Comparison of ENCODE assay signal across 1 cellular context in genomic region chr16:5033256-5034166, GRCh38.
A peak's percentile ranks its signal among the peaks of the same experiment; 100 is the strongest.
TF ChIP-seq lines count a peak whose summit lies in the region.

NAGPA (minus strand) TSS chr16:5033935; CDS start chr16:5033914, 21 bp downstream.

TF ChIP-seq in K562, 482 proteins besides CTCF, POLR2A, EP300 and RAD21 (continued from another document and continues in another):
- TF ChIP-seq ZNF740 (CRISPR knock-in tag; IDR thresholded peaks at IDR 0.05) (0 out of 2 replicates have a peak, but pooled peaks have one; percentile 32), ZNF740 (tag; IDR thresholded peaks at IDR 0.05) (no peak), SMAD4 (CRISPR knock-in tag; conservative IDR thresholded peaks at IDR 0.05) (0 out of 2 replicates have a peak, but pooled peaks have one; percentile 36), THRB (CRISPR knock-in tag; conservative IDR thresholded peaks at IDR 0.05) (no peak), CTBP1 (IDR thresholded peaks at IDR 0.05; ENCODE audit: borderline replicate concordance) (peak; percentile 66; the same call in 1 of the 2 replicates), MITF (IDR thresholded peaks at IDR 0.05) (0 out of 2 replicates have a peak, but pooled peaks have one; percentile 41), ZNF785 (CRISPR knock-in tag; IDR thresholded peaks at IDR 0.05) (no peak), LEF1 (IDR thresholded peaks at IDR 0.05) (peak; percentile 23; the same call in 1 of the 2 replicates), BRD9 (IDR thresholded peaks at IDR 0.05; ENCODE audit: low read depth, partially characterized antibody) (no peak), NCOA2 (IDR thresholded peaks at IDR 0.05; ENCODE audit: partially characterized antibody in 2 of 2) (no peak), STAT5B (CRISPR knock-in tag; IDR thresholded peaks at IDR 0.05) (no peak), CHD1 (IDR thresholded peaks at IDR 0.05; ENCODE audit: low read length) (no peak), ZC3H4 (CRISPR knock-in tag; IDR thresholded peaks at IDR 0.05; ENCODE audit: borderline replicate concordance) (no peak), CBX2 (IDR thresholded peaks at IDR 0.05; ENCODE audit: insufficient read depth, low read length, poor library complexity, severe bottlenecking) (no peak), RBM14 (IDR thresholded peaks at IDR 0.05; ENCODE audit: borderline replicate concordance, insufficient read depth, low read depth, low read length) (no peak), POLR2B (IDR thresholded peaks at IDR 0.05; ENCODE audit: low read depth, partially characterized antibody) (no peak), ESRRA (IDR thresholded peaks at IDR 0.05; ENCODE audit: borderline replicate concordance, low read depth) (0 out of 2 replicates have a peak, but pooled peaks have one; percentile 12), HIVEP1 (CRISPR knock-in tag; IDR thresholded peaks at IDR 0.05) (no peak), SOX6 (IDR thresholded peaks at IDR 0.05) (no peak), MXI1 (IDR thresholded peaks at IDR 0.05; ENCODE audit: low read depth, low read length) (no peak), CUX1 (CRISPR knock-in tag; IDR thresholded peaks at IDR 0.05) (0 out of 2 replicates have a peak, but pooled peaks have one; percentile 54), SNIP1 (IDR thresholded peaks at IDR 0.05; ENCODE audit: low read depth) (no peak), ZNF584 (CRISPR knock-in tag; IDR thresholded peaks at IDR 0.05; ENCODE audit: low read depth) (no peak; the same call in 1 of the 2 replicates), KDM5B (IDR thresholded peaks at IDR 0.05; ENCODE audit: insufficient replicate concordance, low read depth, low read length) (peak; percentile 75), HMGN3 (IDR thresholded peaks at IDR 0.05; ENCODE audit: borderline replicate concordance, extremely low read depth, insufficient read length, low read depth, low read length) (no peak), ZNF707 (CRISPR knock-in tag; conservative IDR thresholded peaks at IDR 0.05) (no peak), NR1H2 (CRISPR knock-in tag; IDR thresholded peaks at IDR 0.05) (0 out of 2 replicates have a peak, but pooled peaks have one; percentile 47), CREB3 (tag; conservative IDR thresholded peaks at IDR 0.05; ENCODE audit: low read depth) (no peak), RNF2 (IDR thresholded peaks at IDR 0.05) (peak; percentile 84), U2AF1 (optimal IDR thresholded peaks at IDR 0.05; ENCODE audit: low read depth, low read length) (peak; percentile 90), RREB1 (CRISPR knock-in tag; IDR thresholded peaks at IDR 0.05) (no peak), HCFC1 (IDR thresholded peaks at IDR 0.05; ENCODE audit: low read depth, low read length) (peak; percentile 85), GTF3C2 (IDR thresholded peaks at IDR 0.05; ENCODE audit: borderline replicate concordance, extremely low read depth, insufficient read length) (no peak), HSF4 (CRISPR knock-in tag; IDR thresholded peaks at IDR 0.05; ENCODE audit: borderline replicate concordance) (no peak), SPI1 (IDR thresholded peaks at IDR 0.05; ENCODE audit: borderline replicate concordance, low read depth, low read length) (no peak), NR2C2 (CRISPR knock-in tag; IDR thresholded peaks at IDR 0.05) (no peak; the same call in none of the 2 replicates), NR2C2 (tag; IDR thresholded peaks at IDR 0.05) (peak; percentile 83), PHF21A (IDR thresholded peaks at IDR 0.05; ENCODE audit: borderline replicate concordance, low read depth) (no peak), KLF16 (IDR thresholded peaks at IDR 0.05) (no peak), PHB2 (IDR thresholded peaks at IDR 0.05; ENCODE audit: low read depth) (no peak), TBP (optimal IDR thresholded peaks at IDR 0.05; ENCODE audit: low read depth, low read length) (peak; percentile 89), RNF219 (CRISPR knock-in tag; IDR thresholded peaks at IDR 0.05) (no peak), HMG20A (CRISPR knock-in tag; conservative IDR thresholded peaks at IDR 0.05) (no peak)
